In genomic region chr5:36701085-36701691, GRCh38 we compare ENCODE assay signal across 10 cellular contexts.
DNase-seq lines count a peak whose midpoint lies in the region; ATAC-seq and TF ChIP-seq lines count a peak whose summit lies in the region.
"Had no signal": no experiment of that assay in that cellular context is flagged by ENCODE, and none has a peak within 500 bp of the region (broad histone marks: within the 10 kb centered on the region; RNA-seq: fewer than 3 reads in every experiment).

No MANE protein-coding gene starts in this region.

- no peaks in the 10 kb centered on the region for H3K9me3 ChIP-seq in MM.1S (replicated peaks; ENCODE audit: insufficient read depth, low read length)

- no peak overlapping the region for H2AFZ ChIP-seq in MM.1S (ENCODE audit: low read length)

- H3K36me3 ChIP-seq in MM.1S (replicated peaks; ENCODE audit: insufficient read depth, low read length), result no peaks in the 10 kb centered on the region

- no peak overlapping the region for H3K4me3 ChIP-seq in MM.1S (ENCODE audit: low read length)

- TF ChIP-seq CTCF in MM.1S (IDR thresholded peaks at IDR 0.05; ENCODE audit: low read length) (no peak), omental fat pad (IDR thresholded peaks at IDR 0.05) (no peak)

- H3K9me2 ChIP-seq in MM.1S (replicated peaks; ENCODE audit: insufficient read depth, low read length), result no peaks in the 10 kb centered on the region

- DNase-seq in islet precursor cell (peak; percentile 60), MM.1S (no peak), omental fat pad (ENCODE audit: low spot score) (no peak), HK-2 (ENCODE audit: unreplicated experiment) (no peak)
- DNase-seq in activated CD4-positive, CD25-positive, alpha-beta regulatory T cell (lab: John Stamatoyannopoulos, UW), result no peak
- DNase-seq: activated CD4-positive, alpha-beta memory T cell treated with anti-CD3 and anti-CD28 coated beads, Interleukin-2, amount 10 ng/mL, durations not matched to agents 7 days and 5 days had no signal

- no peak overlapping the region for H3K9ac ChIP-seq in MM.1S (ENCODE audit: low read length)

- H3K4me2 ChIP-seq in MM.1S (ENCODE audit: low read depth, low read length), result no peak overlapping the region

- H4K20me1 ChIP-seq in MM.1S (ENCODE audit: insufficient read depth, low read length), result no peaks in the 10 kb centered on the region

- ATAC-seq in GM18858 (IDR thresholded peaks at IDR 0.05; ENCODE audit: unreplicated experiment) (peak; percentile 97), GM21825 (IDR thresholded peaks at IDR 0.05; ENCODE audit: unreplicated experiment) (peak; percentile 93), HG03460 (IDR thresholded peaks at IDR 0.05; ENCODE audit: unreplicated experiment) (peak; percentile 89), omental fat pad (ENCODE audit: low FRiP score) (no peak)
- ATAC-seq: Panc1 had no signal

- H3K27me3 ChIP-seq in MM.1S (replicated peaks; ENCODE audit: insufficient read depth, low read length), result no peaks in the 10 kb centered on the region

- no peaks in the 10 kb centered on the region for H3K79me2 ChIP-seq in MM.1S (ENCODE audit: low read length)

- no peaks in the 10 kb centered on the region for H3F3A ChIP-seq in MM.1S (ENCODE audit: insufficient read depth, low read length)

- H3K4me1 ChIP-seq in MM.1S (ENCODE audit: low read length), result peaks cover 7% of the 10 kb centered on the region; the same call in 1 of the 2 replicates

- no peak overlapping the region for H3K27ac ChIP-seq in MM.1S (ENCODE audit: low read length)
